ENCODE assay signal across 24 cellular contexts in the genomic region with DNA sequence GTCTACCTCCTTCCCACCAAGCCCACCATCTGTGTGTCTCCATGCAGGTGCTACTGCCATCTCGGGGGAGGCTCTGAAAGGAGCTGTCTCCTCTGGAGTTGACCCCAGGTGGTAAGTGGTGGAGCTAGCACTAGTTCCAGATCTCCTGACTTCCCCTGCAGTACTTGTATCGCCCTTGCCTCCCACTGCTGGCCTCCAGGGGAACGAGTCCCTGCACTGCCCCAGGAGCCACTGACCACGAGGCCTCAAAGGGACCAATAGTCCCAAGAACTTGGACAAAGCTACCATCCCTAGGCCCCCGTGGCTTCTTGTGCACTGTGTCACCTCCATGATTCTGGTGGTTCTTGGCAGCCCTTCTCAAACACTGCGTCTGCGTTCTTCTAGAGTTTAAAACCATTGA.
"Had no signal": no experiment of that assay in that cellular context is flagged by ENCODE, and none has a peak within 500 bp of the region (broad histone marks: within the 10 kb centered on the region; RNA-seq: fewer than 3 reads in every experiment).

No MANE protein-coding gene starts in this region.

- H3K4me1 Mint-ChIP-seq: naive thymus-derived CD8-positive, alpha-beta T cell; stimulated activated effector memory CD8-positive, alpha-beta T cell treated with anti-CD3 and anti-CD28 coated beads, Interleukin-12 subunit alpha, Interleukin-12 subunit beta, amount 100 ng/mL, for 72 hours had no signal

- H3K27ac Mint-ChIP-seq: nephron; stimulated activated effector memory CD8-positive, alpha-beta T cell treated with anti-CD3 and anti-CD28 coated beads, Interleukin-12 subunit alpha, Interleukin-12 subunit beta, amount 100 ng/mL, for 72 hours; stimulated activated naive CD8-positive, alpha-beta T cell treated with anti-CD3 and anti-CD28 coated beads, Interleukin-15, Interleukin-2, amounts not matched to agents 100 ng/mL and 50 ng/mL, for 24 hours had no signal

- H3K4me3 Mint-ChIP-seq: naive thymus-derived CD8-positive, alpha-beta T cell; nephron; neural crest cell; stimulated activated effector memory CD8-positive, alpha-beta T cell treated with anti-CD3 and anti-CD28 coated beads, Interleukin-12 subunit alpha, Interleukin-12 subunit beta, amount 100 ng/mL, for 72 hours; stimulated activated naive CD8-positive, alpha-beta T cell treated with anti-CD3 and anti-CD28 coated beads, Interleukin-15, Interleukin-2, amounts not matched to agents 100 ng/mL and 50 ng/mL, for 24 hours had no signal

- H3K36me3 ChIP-seq: neutrophil, spleen, suprapubic skin, thoracic aorta, upper lobe of right lung had no signal

- H2AFZ ChIP-seq: parathyroid adenoma had no signal

- H3K36me3 Mint-ChIP-seq: naive thymus-derived CD8-positive, alpha-beta T cell; stimulated activated effector memory CD8-positive, alpha-beta T cell treated with anti-CD3 and anti-CD28 coated beads, Interleukin-12 subunit alpha, Interleukin-12 subunit beta, amount 100 ng/mL, for 72 hours had no signal

- H3K4me1 ChIP-seq: parathyroid adenoma, spleen, suprapubic skin, upper lobe of right lung had no signal

- ATAC-seq: heart left ventricle; naive thymus-derived CD8-positive, alpha-beta T cell; psoas muscle; sciatic nerve; stimulated activated effector memory CD8-positive, alpha-beta T cell treated with anti-CD3 and anti-CD28 coated beads, Interleukin-12 subunit alpha, Interleukin-12 subunit beta, amount 100 ng/mL, for 72 hours; upper lobe of right lung had no signal

- H3K27me3 Mint-ChIP-seq: stimulated activated naive CD8-positive, alpha-beta T cell treated with anti-CD3 and anti-CD28 coated beads, Interleukin-15, Interleukin-2, amounts not matched to agents 100 ng/mL and 50 ng/mL, for 24 hours had no signal

- H3K4me3 ChIP-seq: heart left ventricle, left ventricle myocardium inferior, lung, psoas muscle, skin epidermis, spleen, suprapubic skin, thoracic aorta, tibial artery, upper lobe of right lung had no signal

- H3K9me3 Mint-ChIP-seq: naive thymus-derived CD8-positive, alpha-beta T cell; nephron; neural crest cell; stimulated activated effector memory CD8-positive, alpha-beta T cell treated with anti-CD3 and anti-CD28 coated beads, Interleukin-12 subunit alpha, Interleukin-12 subunit beta, amount 100 ng/mL, for 72 hours; stimulated activated naive CD8-positive, alpha-beta T cell treated with anti-CD3 and anti-CD28 coated beads, Interleukin-15, Interleukin-2, amounts not matched to agents 100 ng/mL and 50 ng/mL, for 24 hours had no signal

- H3K27ac ChIP-seq: heart left ventricle, neutrophil, parathyroid adenoma, psoas muscle, skin epidermis, spleen, suprapubic skin, thoracic aorta, tibial artery, upper lobe of right lung had no signal

- DNase-seq: heart left ventricle; hypothalamus; islet precursor cell; left ventricle myocardium inferior; naive thymus-derived CD8-positive, alpha-beta T cell; occipital lobe; psoas muscle; spleen; stimulated activated CD4-positive, alpha-beta T cell treated with anti-CD3 and anti-CD28 coated beads, Interleukin-4, amount 100 ng/mL, for 24 hours; stimulated activated naive CD4-positive, alpha-beta T cell; tibial artery; trophoblast cell; upper lobe of right lung had no signal

- H3K9me3 ChIP-seq: heart left ventricle, left ventricle myocardium inferior, neutrophil, psoas muscle, spleen, suprapubic skin, thoracic aorta, tibial artery, upper lobe of right lung had no signal

- H3K27me3 ChIP-seq: heart left ventricle, neutrophil, spleen, suprapubic skin, tibial artery, upper lobe of right lung had no signal

- H3K9ac ChIP-seq: parathyroid adenoma had no signal
